1 cellular context compared by ENCODE assay signal in the genomic region with DNA sequence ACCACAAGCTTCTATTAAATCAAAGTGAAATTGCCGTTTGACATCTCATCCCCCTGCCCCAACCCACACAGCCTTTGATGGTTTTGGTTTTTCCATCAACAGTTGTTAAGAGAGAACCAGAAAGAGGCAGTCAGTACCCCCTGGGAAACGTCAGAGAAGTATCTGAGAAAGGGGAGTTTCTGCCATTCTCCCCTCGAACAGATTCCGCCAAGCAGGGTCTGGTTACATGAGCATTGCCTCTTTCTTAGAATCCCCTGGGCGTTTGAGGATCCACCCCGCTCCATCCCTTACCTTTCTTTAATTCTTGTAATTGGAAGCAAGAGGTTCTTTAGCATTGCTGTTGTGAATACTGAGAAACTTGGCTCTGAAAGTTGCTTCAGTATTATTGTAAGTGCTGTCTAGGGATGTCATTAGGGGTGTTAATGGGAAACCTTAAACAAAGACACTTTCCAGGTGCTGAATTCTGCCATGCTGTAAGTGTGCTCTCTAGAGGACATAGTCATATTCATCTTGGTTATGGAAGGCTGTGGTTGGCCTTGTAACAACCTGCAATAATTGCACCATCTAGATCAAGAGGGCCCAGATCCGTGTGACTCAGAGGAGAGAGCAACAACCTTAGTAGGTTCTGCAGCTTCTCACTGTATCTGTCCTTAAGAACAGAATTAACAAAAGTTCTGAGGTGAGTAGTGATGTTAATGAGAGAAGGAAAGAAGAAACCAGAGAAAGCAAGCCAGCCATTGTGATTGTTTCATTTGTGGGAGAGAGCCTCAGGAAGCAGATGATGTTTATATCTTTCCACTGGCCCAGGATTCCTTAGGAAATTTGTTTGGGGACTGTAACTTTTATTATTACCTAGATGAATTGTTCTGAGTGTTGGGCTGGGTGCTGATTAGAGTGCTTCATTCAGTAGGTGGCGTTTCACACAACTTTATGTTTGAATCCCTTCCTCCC.
TF ChIP-seq lines count a peak whose summit lies in the region.

No MANE protein-coding gene starts in this region.

TF ChIP-seq in K562, 482 proteins besides CTCF, POLR2A, EP300 and RAD21 (continued from another document and continues in another):
- TF ChIP-seq, protein P1, sequence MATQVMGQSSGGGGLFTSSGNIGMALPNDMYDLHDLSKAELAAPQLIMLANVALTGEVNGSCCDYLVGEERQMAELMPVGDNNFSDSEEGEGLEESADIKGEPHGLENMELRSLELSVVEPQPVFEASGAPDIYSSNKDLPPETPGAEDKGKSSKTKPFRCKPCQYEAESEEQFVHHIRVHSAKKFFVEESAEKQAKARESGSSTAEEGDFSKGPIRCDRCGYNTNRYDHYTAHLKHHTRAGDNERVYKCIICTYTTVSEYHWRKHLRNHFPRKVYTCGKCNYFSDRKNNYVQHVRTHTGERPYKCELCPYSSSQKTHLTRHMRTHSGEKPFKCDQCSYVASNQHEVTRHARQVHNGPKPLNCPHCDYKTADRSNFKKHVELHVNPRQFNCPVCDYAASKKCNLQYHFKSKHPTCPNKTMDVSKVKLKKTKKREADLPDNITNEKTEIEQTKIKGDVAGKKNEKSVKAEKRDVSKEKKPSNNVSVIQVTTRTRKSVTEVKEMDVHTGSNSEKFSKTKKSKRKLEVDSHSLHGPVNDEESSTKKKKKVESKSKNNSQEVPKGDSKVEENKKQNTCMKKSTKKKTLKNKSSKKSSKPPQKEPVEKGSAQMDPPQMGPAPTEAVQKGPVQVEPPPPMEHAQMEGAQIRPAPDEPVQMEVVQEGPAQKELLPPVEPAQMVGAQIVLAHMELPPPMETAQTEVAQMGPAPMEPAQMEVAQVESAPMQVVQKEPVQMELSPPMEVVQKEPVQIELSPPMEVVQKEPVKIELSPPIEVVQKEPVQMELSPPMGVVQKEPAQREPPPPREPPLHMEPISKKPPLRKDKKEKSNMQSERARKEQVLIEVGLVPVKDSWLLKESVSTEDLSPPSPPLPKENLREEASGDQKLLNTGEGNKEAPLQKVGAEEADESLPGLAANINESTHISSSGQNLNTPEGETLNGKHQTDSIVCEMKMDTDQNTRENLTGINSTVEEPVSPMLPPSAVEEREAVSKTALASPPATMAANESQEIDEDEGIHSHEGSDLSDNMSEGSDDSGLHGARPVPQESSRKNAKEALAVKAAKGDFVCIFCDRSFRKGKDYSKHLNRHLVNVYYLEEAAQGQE (CRISPR knock-in tag; IDR thresholded peaks at IDR 0.05; ENCODE audit: low read depth), result no peak
- TF ChIP-seq FOXJ2 (tag; IDR thresholded peaks at IDR 0.05) (0 out of 2 replicates have a peak, but pooled peaks have one; percentile 9), SRF (CRISPR knock-in tag; IDR thresholded peaks at IDR 0.05) (0 out of 4 replicates have a peak, but pooled peaks of 1 of the 2 experiments have one; percentile 31), SLC30A9 (CRISPR knock-in tag; IDR thresholded peaks at IDR 0.05) (no peak), ZC3H4 (CRISPR knock-in tag; IDR thresholded peaks at IDR 0.05; ENCODE audit: borderline replicate concordance) (no peak), CEBPG (CRISPR knock-in tag; IDR thresholded peaks at IDR 0.05) (peak; percentile 99), CEBPG (tag; conservative IDR thresholded peaks at IDR 0.05 in 1 of 2, IDR thresholded peaks at IDR 0.05 in 1 of 2) (peak; percentile 96 to 99), RBFOX2 (IDR thresholded peaks at IDR 0.05; ENCODE audit: low read depth, low read length) (peak; percentile 61), FOXK1 (CRISPR knock-in tag; IDR thresholded peaks at IDR 0.05; ENCODE audit: borderline replicate concordance) (no peak), TOE1 (IDR thresholded peaks at IDR 0.05; ENCODE audit: borderline replicate concordance) (peak; percentile 36; the same call in 1 of the 2 replicates), TOE1 (CRISPR knock-in tag; IDR thresholded peaks at IDR 0.05; ENCODE audit: borderline replicate concordance, low read depth) (no peak), ZNF121 (CRISPR knock-in tag; conservative IDR thresholded peaks at IDR 0.05) (no peak), KDM2B (CRISPR knock-in tag; IDR thresholded peaks at IDR 0.05) (no peak), CBX8 (IDR thresholded peaks at IDR 0.05; ENCODE audit: borderline replicate concordance, extremely low read depth, low read depth, low read length, poor library complexity, severe bottlenecking) (no peak), MTF1 (CRISPR knock-in tag; IDR thresholded peaks at IDR 0.05; ENCODE audit: borderline replicate concordance) (0 out of 2 replicates have a peak, but pooled peaks have one; percentile 10), MTA3 (IDR thresholded peaks at IDR 0.05; ENCODE audit: borderline replicate concordance) (peak; percentile 36; the same call in 1 of the 2 replicates), RAD51 (IDR thresholded peaks at IDR 0.05; ENCODE audit: borderline replicate concordance, low read depth) (no peak), ZNF699 (CRISPR knock-in tag; IDR thresholded peaks at IDR 0.05; ENCODE audit: insufficient replicate concordance) (no peak), CBFB (CRISPR knock-in tag; IDR thresholded peaks at IDR 0.05) (0 out of 2 replicates have a peak, but pooled peaks have one; percentile 69), TAF9B (IDR thresholded peaks at IDR 0.05; ENCODE audit: partially characterized antibody) (peak; percentile 20), BHLHE40 (IDR thresholded peaks at IDR 0.05; ENCODE audit: low read length) (no peak), SPI1 (IDR thresholded peaks at IDR 0.05; ENCODE audit: borderline replicate concordance, low read depth, low read length) (no peak)
- TF ChIP-seq, protein P2, sequence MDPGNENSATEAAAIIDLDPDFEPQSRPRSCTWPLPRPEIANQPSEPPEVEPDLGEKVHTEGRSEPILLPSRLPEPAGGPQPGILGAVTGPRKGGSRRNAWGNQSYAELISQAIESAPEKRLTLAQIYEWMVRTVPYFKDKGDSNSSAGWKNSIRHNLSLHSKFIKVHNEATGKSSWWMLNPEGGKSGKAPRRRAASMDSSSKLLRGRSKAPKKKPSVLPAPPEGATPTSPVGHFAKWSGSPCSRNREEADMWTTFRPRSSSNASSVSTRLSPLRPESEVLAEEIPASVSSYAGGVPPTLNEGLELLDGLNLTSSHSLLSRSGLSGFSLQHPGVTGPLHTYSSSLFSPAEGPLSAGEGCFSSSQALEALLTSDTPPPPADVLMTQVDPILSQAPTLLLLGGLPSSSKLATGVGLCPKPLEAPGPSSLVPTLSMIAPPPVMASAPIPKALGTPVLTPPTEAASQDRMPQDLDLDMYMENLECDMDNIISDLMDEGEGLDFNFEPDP (CRISPR knock-in tag; IDR thresholded peaks at IDR 0.05), result no peak
- TF ChIP-seq, protein P3, sequence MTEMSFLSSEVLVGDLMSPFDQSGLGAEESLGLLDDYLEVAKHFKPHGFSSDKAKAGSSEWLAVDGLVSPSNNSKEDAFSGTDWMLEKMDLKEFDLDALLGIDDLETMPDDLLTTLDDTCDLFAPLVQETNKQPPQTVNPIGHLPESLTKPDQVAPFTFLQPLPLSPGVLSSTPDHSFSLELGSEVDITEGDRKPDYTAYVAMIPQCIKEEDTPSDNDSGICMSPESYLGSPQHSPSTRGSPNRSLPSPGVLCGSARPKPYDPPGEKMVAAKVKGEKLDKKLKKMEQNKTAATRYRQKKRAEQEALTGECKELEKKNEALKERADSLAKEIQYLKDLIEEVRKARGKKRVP (CRISPR knock-in tag; IDR thresholded peaks at IDR 0.05), result peak; percentile 92
- TF ChIP-seq, protein P4, sequence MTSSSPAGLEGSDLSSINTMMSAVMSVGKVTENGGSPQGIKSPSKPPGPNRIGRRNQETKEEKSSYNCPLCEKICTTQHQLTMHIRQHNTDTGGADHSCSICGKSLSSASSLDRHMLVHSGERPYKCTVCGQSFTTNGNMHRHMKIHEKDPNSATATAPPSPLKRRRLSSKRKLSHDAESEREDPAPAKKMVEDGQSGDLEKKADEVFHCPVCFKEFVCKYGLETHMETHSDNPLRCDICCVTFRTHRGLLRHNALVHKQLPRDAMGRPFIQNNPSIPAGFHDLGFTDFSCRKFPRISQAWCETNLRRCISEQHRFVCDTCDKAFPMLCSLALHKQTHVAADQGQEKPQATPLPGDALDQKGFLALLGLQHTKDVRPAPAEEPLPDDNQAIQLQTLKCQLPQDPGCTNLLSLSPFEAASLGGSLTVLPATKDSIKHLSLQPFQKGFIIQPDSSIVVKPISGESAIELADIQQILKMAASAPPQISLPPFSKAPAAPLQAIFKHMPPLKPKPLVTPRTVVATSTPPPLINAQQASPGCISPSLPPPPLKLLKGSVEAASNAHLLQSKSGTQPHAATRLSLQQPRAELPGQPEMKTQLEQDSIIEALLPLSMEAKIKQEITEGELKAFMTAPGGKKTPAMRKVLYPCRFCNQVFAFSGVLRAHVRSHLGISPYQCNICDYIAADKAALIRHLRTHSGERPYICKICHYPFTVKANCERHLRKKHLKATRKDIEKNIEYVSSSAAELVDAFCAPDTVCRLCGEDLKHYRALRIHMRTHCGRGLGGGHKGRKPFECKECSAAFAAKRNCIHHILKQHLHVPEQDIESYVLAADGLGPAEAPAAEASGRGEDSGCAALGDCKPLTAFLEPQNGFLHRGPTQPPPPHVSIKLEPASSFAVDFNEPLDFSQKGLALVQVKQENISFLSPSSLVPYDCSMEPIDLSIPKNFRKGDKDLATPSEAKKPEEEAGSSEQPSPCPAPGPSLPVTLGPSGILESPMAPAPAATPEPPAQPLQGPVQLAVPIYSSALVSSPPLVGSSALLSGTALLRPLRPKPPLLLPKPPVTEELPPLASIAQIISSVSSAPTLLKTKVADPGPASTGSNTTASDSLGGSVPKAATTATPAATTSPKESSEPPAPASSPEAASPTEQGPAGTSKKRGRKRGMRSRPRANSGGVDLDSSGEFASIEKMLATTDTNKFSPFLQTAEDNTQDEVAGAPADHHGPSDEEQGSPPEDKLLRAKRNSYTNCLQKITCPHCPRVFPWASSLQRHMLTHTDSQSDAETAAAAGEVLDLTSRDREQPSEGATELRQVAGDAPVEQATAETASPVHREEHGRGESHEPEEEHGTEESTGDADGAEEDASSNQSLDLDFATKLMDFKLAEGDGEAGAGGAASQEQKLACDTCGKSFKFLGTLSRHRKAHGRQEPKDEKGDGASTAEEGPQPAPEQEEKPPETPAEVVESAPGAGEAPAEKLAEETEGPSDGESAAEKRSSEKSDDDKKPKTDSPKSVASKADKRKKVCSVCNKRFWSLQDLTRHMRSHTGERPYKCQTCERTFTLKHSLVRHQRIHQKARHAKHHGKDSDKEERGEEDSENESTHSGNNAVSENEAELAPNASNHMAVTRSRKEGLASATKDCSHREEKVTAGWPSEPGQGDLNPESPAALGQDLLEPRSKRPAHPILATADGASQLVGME (CRISPR knock-in tag; IDR thresholded peaks at IDR 0.05), result no peak
- TF ChIP-seq, protein P5, sequence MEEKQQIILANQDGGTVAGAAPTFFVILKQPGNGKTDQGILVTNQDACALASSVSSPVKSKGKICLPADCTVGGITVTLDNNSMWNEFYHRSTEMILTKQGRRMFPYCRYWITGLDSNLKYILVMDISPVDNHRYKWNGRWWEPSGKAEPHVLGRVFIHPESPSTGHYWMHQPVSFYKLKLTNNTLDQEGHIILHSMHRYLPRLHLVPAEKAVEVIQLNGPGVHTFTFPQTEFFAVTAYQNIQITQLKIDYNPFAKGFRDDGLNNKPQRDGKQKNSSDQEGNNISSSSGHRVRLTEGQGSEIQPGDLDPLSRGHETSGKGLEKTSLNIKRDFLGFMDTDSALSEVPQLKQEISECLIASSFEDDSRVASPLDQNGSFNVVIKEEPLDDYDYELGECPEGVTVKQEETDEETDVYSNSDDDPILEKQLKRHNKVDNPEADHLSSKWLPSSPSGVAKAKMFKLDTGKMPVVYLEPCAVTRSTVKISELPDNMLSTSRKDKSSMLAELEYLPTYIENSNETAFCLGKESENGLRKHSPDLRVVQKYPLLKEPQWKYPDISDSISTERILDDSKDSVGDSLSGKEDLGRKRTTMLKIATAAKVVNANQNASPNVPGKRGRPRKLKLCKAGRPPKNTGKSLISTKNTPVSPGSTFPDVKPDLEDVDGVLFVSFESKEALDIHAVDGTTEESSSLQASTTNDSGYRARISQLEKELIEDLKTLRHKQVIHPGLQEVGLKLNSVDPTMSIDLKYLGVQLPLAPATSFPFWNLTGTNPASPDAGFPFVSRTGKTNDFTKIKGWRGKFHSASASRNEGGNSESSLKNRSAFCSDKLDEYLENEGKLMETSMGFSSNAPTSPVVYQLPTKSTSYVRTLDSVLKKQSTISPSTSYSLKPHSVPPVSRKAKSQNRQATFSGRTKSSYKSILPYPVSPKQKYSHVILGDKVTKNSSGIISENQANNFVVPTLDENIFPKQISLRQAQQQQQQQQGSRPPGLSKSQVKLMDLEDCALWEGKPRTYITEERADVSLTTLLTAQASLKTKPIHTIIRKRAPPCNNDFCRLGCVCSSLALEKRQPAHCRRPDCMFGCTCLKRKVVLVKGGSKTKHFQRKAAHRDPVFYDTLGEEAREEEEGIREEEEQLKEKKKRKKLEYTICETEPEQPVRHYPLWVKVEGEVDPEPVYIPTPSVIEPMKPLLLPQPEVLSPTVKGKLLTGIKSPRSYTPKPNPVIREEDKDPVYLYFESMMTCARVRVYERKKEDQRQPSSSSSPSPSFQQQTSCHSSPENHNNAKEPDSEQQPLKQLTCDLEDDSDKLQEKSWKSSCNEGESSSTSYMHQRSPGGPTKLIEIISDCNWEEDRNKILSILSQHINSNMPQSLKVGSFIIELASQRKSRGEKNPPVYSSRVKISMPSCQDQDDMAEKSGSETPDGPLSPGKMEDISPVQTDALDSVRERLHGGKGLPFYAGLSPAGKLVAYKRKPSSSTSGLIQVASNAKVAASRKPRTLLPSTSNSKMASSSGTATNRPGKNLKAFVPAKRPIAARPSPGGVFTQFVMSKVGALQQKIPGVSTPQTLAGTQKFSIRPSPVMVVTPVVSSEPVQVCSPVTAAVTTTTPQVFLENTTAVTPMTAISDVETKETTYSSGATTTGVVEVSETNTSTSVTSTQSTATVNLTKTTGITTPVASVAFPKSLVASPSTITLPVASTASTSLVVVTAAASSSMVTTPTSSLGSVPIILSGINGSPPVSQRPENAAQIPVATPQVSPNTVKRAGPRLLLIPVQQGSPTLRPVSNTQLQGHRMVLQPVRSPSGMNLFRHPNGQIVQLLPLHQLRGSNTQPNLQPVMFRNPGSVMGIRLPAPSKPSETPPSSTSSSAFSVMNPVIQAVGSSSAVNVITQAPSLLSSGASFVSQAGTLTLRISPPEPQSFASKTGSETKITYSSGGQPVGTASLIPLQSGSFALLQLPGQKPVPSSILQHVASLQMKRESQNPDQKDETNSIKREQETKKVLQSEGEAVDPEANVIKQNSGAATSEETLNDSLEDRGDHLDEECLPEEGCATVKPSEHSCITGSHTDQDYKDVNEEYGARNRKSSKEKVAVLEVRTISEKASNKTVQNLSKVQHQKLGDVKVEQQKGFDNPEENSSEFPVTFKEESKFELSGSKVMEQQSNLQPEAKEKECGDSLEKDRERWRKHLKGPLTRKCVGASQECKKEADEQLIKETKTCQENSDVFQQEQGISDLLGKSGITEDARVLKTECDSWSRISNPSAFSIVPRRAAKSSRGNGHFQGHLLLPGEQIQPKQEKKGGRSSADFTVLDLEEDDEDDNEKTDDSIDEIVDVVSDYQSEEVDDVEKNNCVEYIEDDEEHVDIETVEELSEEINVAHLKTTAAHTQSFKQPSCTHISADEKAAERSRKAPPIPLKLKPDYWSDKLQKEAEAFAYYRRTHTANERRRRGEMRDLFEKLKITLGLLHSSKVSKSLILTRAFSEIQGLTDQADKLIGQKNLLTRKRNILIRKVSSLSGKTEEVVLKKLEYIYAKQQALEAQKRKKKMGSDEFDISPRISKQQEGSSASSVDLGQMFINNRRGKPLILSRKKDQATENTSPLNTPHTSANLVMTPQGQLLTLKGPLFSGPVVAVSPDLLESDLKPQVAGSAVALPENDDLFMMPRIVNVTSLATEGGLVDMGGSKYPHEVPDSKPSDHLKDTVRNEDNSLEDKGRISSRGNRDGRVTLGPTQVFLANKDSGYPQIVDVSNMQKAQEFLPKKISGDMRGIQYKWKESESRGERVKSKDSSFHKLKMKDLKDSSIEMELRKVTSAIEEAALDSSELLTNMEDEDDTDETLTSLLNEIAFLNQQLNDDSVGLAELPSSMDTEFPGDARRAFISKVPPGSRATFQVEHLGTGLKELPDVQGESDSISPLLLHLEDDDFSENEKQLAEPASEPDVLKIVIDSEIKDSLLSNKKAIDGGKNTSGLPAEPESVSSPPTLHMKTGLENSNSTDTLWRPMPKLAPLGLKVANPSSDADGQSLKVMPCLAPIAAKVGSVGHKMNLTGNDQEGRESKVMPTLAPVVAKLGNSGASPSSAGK (IDR thresholded peaks at IDR 0.05), result peak; percentile 55
